Comparison of ENCODE assay signal across 1 cellular context in the genomic region with DNA sequence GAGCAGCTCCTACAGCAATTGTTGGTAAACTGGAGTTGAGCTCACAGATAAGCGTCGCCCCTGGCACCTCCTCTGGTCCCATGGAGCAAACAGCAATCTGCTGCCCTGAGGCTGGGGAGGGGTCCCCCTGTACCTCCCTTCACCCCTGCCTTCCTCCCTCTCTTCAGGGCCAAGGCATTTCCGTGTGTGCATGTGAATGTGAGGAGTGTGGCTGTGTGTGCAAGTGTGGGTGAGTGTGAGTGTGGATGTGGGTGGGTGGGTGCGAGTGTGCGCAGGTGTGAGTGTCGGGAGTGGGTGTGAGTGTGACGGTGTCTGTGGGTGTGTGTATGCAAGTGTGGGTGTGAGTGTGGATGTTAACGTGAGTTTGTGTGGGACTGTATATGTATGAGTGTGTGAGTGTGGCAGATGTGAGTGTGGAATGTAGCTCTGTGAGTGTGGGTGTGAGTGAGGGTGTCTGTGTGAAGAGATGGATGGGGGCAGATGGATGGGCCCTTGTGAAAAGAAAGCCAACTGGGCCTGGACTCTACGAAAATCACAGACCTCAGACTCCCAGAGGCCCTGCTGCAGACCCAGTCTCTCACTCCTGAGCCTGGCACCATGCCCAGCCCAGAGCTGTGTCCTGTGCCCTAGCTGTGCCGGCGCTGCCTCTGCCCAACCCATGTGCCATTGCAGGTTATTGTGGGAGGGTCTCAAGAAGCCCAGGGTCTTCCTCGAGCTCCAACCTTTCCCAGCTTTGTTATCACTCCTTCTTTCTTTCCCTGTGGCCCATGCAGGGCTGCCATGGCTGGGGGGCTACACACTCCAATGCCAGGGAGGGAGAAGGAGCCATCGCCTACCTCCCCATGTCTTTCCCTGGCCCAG.
TF ChIP-seq lines count a peak whose summit lies in the region.

No MANE protein-coding gene starts in this region.

TF ChIP-seq in GM23338, 12 proteins besides CTCF, POLR2A, EP300 and RAD21 (continued from another document):
- TF ChIP-seq, protein P1, sequence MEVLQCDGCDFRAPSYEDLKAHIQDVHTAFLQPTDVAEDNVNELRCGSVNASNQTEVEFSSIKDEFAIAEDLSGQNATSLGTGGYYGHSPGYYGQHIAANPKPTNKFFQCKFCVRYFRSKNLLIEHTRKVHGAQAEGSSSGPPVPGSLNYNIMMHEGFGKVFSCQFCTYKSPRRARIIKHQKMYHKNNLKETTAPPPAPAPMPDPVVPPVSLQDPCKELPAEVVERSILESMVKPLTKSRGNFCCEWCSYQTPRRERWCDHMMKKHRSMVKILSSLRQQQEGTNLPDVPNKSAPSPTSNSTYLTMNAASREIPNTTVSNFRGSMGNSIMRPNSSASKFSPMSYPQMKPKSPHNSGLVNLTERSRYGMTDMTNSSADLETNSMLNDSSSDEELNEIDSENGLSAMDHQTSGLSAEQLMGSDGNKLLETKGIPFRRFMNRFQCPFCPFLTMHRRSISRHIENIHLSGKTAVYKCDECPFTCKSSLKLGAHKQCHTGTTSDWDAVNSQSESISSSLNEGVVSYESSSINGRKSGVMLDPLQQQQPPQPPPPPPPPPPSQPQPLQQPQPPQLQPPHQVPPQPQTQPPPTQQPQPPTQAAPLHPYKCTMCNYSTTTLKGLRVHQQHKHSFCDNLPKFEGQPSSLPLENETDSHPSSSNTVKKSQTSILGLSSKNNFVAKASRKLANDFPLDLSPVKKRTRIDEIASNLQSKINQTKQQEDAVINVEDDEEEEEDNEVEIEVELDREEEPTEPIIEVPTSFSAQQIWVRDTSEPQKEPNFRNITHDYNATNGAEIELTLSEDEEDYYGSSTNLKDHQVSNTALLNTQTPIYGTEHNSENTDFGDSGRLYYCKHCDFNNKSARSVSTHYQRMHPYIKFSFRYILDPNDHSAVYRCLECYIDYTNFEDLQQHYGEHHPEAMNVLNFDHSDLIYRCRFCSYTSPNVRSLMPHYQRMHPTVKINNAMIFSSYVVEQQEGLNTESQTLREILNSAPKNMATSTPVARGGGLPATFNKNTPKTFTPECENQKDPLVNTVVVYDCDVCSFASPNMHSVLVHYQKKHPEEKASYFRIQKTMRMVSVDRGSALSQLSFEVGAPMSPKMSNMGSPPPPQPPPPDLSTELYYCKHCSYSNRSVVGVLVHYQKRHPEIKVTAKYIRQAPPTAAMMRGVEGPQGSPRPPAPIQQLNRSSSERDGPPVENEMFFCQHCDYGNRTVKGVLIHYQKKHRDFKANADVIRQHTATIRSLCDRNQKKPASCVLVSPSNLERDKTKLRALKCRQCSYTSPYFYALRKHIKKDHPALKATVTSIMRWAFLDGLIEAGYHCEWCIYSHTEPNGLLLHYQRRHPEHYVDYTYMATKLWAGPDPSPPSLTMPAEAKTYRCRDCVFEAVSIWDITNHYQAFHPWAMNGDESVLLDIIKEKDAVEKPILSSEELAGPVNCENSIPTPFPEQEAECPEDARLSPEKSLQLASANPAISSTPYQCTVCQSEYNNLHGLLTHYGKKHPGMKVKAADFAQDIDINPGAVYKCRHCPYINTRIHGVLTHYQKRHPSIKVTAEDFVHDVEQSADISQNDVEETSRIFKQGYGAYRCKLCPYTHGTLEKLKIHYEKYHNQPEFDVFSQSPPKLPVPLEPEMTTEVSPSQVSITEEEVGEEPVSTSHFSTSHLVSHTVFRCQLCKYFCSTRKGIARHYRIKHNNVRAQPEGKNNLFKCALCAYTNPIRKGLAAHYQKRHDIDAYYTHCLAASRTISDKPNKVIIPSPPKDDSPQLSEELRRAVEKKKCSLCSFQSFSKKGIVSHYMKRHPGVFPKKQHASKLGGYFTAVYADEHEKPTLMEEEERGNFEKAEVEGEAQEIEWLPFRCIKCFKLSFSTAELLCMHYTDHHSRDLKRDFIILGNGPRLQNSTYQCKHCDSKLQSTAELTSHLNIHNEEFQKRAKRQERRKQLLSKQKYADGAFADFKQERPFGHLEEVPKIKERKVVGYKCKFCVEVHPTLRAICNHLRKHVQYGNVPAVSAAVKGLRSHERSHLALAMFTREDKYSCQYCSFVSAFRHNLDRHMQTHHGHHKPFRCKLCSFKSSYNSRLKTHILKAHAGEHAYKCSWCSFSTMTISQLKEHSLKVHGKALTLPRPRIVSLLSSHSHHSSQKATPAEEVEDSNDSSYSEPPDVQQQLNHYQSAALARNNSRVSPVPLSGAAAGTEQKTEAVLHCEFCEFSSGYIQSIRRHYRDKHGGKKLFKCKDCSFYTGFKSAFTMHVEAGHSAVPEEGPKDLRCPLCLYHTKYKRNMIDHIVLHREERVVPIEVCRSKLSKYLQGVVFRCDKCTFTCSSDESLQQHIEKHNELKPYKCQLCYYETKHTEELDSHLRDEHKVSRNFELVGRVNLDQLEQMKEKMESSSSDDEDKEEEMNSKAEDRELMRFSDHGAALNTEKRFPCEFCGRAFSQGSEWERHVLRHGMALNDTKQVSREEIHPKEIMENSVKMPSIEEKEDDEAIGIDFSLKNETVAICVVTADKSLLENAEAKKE (CRISPR knock-in tag; IDR thresholded peaks at IDR 0.05), result no peak
- TF ChIP-seq, protein P2, sequence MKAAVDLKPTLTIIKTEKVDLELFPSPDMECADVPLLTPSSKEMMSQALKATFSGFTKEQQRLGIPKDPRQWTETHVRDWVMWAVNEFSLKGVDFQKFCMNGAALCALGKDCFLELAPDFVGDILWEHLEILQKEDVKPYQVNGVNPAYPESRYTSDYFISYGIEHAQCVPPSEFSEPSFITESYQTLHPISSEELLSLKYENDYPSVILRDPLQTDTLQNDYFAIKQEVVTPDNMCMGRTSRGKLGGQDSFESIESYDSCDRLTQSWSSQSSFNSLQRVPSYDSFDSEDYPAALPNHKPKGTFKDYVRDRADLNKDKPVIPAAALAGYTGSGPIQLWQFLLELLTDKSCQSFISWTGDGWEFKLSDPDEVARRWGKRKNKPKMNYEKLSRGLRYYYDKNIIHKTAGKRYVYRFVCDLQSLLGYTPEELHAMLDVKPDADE (IDR thresholded peaks at IDR 0.05), result no peak
- TF ChIP-seq STAT1 (IDR thresholded peaks at IDR 0.05; ENCODE audit: unreplicated experiment) (no peak), JUNB (IDR thresholded peaks at IDR 0.05; ENCODE audit: unreplicated experiment) (no peak), POLR2AphosphoS5 (IDR thresholded peaks at IDR 0.05; ENCODE audit: low read depth) (no peak), CREB1 (CRISPR knock-in tag; IDR thresholded peaks at IDR 0.05; ENCODE audit: low read depth) (no peak), EZH2 (IDR thresholded peaks at IDR 0.05; ENCODE audit: low read depth, unreplicated experiment) (no peak), ZNF114 (CRISPR knock-in tag; IDR thresholded peaks at IDR 0.05) (no peak)
